ENCODE assay signal across 8 cellular contexts in the genomic region with DNA sequence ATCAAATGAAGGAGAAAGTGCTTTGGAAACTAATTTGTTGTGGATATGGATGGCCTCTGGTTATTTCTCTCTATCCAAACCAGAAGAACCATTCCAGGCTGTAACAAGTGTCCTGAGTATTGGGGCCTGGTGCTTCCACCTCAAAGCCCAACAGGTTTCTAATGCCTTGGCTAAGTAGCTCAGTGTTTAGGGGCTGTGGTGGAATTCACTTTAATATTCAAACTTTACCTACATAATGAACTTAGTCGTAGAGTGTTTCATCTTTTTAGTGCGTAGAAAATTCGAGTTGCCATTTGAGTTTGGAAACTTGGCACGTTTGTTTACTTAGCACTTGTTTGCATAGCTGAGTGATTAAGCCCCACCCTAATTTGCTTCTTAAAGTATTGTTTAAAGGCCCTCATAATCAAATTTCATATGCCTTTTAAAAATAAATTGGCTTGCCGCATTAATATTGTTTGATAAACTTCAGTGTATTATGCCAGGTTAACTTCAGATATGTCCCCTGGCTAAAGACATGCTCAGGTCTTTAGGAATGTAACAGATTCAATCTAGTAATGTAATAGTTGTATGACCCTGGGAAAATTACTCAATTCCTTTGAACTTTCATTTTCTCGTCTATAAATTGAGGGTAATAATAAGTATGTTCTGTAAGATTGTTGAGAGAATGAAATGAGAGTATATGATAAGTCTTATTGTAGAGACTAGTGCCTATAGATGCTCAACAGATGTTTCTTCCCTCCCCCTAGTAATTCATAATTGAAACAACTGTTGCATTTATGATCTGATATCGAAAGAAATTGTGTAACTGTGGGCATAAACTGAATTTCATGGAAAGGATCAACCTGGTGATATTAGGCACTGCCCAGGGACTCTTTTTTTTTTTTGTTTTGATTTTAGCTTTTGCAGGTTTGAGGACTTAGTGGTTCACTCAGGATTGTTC. TPM values are rescaled to one million over a fixed set of nuclear protein-coding genes. Genes with fewer than 3 reads are reported as not detected.
DNase-seq lines count a peak whose midpoint lies in the region; ATAC-seq, FAIRE-seq and TF ChIP-seq lines count a peak whose summit lies in the region.

No MANE protein-coding gene starts in this region.

- H3K4me3 ChIP-seq in A549 = peak overlapping the region; percentile 98
- peak overlapping the region; percentile 98 for H3K4me3 ChIP-seq in HUES64 (ENCODE audit: low read length)
- H3K4me3 ChIP-seq in cardiac fibroblast (replicated peaks in 1 of 2; ENCODE audit: low read depth in 2 of 2, low read length in 2 of 2) = peak overlapping the region; percentile 78 to 79
- H3K4me3 ChIP-seq in muscle layer of colon (ENCODE audit: low read depth in 1 of 2, low read length in 2 of 2) = peak overlapping the region; percentile 63 to 88

- H3K27ac ChIP-seq in A549 = peak overlapping the region; percentile 96 to 99; a peak in 5 of 6 replicates
- no peak overlapping the region for H3K27ac ChIP-seq in HUES64 (ENCODE audit: low read depth, low read length)
- peak overlapping the region; percentile 46 for H3K27ac ChIP-seq in muscle layer of colon (ENCODE audit: low read depth, low read length)

- H3K9me3 ChIP-seq in A549 = no peaks in the 10 kb centered on the region
- H3K9me3 ChIP-seq in HUES64 (ENCODE audit: insufficient read depth, low read depth, low read length) = no peaks in the 10 kb centered on the region
- no peaks in the 10 kb centered on the region for H3K9me3 ChIP-seq in muscle layer of colon (ENCODE audit: low read length)

- TF ChIP-seq RAD21 in A549 (conservative IDR thresholded peaks at IDR 0.05 in 1 of 2, IDR thresholded peaks at IDR 0.05 in 1 of 2) = no peak

- no peaks in the 10 kb centered on the region for H3K27me3 ChIP-seq in HUES64 (ENCODE audit: insufficient read depth, low read length)
- no peaks in the 10 kb centered on the region for H3K27me3 ChIP-seq in muscle layer of colon (ENCODE audit: control insufficient read depth in 1 of 2, insufficient read depth in 2 of 2, low read length in 2 of 2)

- H3K4me2 ChIP-seq in A549 = peak overlapping the region; percentile 94

- TF ChIP-seq CTCF in A549 (IDR thresholded peaks at IDR 0.05) = no peak
- TF ChIP-seq CTCF in cardiac fibroblast (IDR thresholded peaks at IDR 0.05; ENCODE audit: low read depth, low read length) = no peak

- no peak for TF ChIP-seq EP300 in A549 (IDR thresholded peaks at IDR 0.05)

- peak in 1 of 2 experiments; percentile 22; a peak in 2 of 6 replicates for ATAC-seq in A549

- POLR2A ChIA-PET in A549 (lab: Yijun Ruan, JAX) = no interaction called here

- CTCF ChIA-PET in A549 (lab: Yijun Ruan, JAX) = interaction anchor here (0.8 kb wide), 1 partner anchor 10 kb away, joined by 3 read pairs; no protein-coding TSS in a partner anchor

- no peak for FAIRE-seq in A549 (lab: Jason Lieb, UNC)

- no peak for TF ChIP-seq POLR2A in A549 (IDR thresholded peaks at IDR 0.05; ENCODE audit: low read length)

- 54% methylated on average over 7 of the region's 7 CpGs for WGBS in A549 (ENCODE audit: missing lambda C conversion rate)
- WGBS in HUES64 = 84% methylated on average over 7 of the region's 7 CpGs

- DNase-seq in A549 (ENCODE audit: low read depth in 1 of 2, low spot score in 1 of 2) = no peak
- DNase-seq in cardiac fibroblast (ENCODE audit: low read depth in 2 of 2) = peak in 1 of 2 donors; percentile 5
- DNase-seq in GM19240 (ENCODE audit: insufficient read length, low spot score) = no peak
- no peak for DNase-seq in DMS153 treated with DMSO at 0.1 percent for 48 hours (lab: John Stamatoyannopoulos, UW; ENCODE audit: unreplicated experiment)
- DNase-seq in midbrain (lab: John Stamatoyannopoulos, UW) = no peak
- DNase-seq in hypothalamus (lab: John Stamatoyannopoulos, UW) = no peak

- no peaks in the 10 kb centered on the region for H3K36me3 ChIP-seq in HUES64 (ENCODE audit: insufficient read depth, low read length)
- no peaks in the 10 kb centered on the region for H3K36me3 ChIP-seq in muscle layer of colon (ENCODE audit: insufficient read depth, low read length)

- H3K4me1 ChIP-seq in A549 (peaks cover 14% of the 10 kb centered on the region), HUES64 (ENCODE audit: insufficient read depth, low read length) (no peaks in the 10 kb centered on the region), muscle layer of colon (ENCODE audit: insufficient read depth, low read length) (peaks cover 21% of the 10 kb centered on the region)

- H3K9ac ChIP-seq in HUES64 (ENCODE audit: low read depth, low read length) (no peak overlapping the region), muscle layer of colon (ENCODE audit: low read length) (peak overlapping the region; percentile 83)

TF ChIP-seq in A549, 52 proteins besides CTCF, POLR2A, EP300 and RAD21:
- TF ChIP-seq HEYL (CRISPR knock-in tag; IDR thresholded peaks at IDR 0.05) (no peak), NPAS2 (CRISPR knock-in tag; IDR thresholded peaks at IDR 0.05; ENCODE audit: borderline replicate concordance) (no peak), KDM5A (IDR thresholded peaks at IDR 0.05) (no peak), ZC3H11A (IDR thresholded peaks at IDR 0.05) (no peak), RFX5 (IDR thresholded peaks at IDR 0.05) (no peak), MAZ (IDR thresholded peaks at IDR 0.05; ENCODE audit: borderline replicate concordance, low read depth, low read length) (no peak), TFCP2L1 (CRISPR knock-in tag; IDR thresholded peaks at IDR 0.05) (no peak)
- TF ChIP-seq, protein P1, sequence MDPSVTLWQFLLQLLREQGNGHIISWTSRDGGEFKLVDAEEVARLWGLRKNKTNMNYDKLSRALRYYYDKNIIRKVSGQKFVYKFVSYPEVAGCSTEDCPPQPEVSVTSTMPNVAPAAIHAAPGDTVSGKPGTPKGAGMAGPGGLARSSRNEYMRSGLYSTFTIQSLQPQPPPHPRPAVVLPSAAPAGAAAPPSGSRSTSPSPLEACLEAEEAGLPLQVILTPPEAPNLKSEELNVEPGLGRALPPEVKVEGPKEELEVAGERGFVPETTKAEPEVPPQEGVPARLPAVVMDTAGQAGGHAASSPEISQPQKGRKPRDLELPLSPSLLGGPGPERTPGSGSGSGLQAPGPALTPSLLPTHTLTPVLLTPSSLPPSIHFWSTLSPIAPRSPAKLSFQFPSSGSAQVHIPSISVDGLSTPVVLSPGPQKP (IDR thresholded peaks at IDR 0.05; ENCODE audit: low read depth, low read length) = no peak
- TF ChIP-seq, protein P2, sequence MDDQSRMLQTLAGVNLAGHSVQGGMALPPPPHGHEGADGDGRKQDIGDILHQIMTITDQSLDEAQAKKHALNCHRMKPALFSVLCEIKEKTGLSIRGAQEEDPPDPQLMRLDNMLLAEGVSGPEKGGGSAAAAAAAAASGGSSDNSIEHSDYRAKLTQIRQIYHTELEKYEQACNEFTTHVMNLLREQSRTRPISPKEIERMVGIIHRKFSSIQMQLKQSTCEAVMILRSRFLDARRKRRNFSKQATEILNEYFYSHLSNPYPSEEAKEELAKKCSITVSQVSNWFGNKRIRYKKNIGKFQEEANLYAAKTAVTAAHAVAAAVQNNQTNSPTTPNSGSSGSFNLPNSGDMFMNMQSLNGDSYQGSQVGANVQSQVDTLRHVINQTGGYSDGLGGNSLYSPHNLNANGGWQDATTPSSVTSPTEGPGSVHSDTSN (IDR thresholded peaks at IDR 0.05) = no peak
- TF ChIP-seq, protein P3, sequence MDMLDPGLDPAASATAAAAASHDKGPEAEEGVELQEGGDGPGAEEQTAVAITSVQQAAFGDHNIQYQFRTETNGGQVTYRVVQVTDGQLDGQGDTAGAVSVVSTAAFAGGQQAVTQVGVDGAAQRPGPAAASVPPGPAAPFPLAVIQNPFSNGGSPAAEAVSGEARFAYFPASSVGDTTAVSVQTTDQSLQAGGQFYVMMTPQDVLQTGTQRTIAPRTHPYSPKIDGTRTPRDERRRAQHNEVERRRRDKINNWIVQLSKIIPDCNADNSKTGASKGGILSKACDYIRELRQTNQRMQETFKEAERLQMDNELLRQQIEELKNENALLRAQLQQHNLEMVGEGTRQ (IDR thresholded peaks at IDR 0.05) = no peak

RNA-seq across cellular contexts. Expression of a gene that starts 1.6 kb away (rescaled TPM):
- polyA plus RNA-seq in A549 (2011; rRNA removed) (4.7 and 6.9 TPM in 2 replicates), A549 (2017; fragmentation: RNase III; extraction: RNeasy Plus Mini Kit Qiagen cat#74134 plus additional on column Dnase treatment) (2.2 to 4.1 TPM (median 3.1 TPM) in 3 replicates)
- polyA plus RNA-seq in A549 (2012; cell fraction: cytosol; rRNA removed) = 2.1 and 3.7 TPM in 2 replicates
- 2.1 and 2.3 TPM in 2 replicates for polyA plus RNA-seq in A549 (2012; cell fraction: nucleus; rRNA removed)
- polyA minus RNA-seq in A549 (2011; rRNA and poly(A)+ RNA removed) = 10.8 and 15.5 TPM in 2 replicates
- polyA plus RNA-seq in HUES64 (2013, experiment 1 of 2) = 4.2 TPM
- polyA plus RNA-seq in HUES64 (2013, experiment 2 of 2) = 8.1 TPM

RNA-seq across cellular contexts. Expression of a gene that starts 39.6 kb away (rescaled TPM):
- 13.6 and 17.5 TPM in 2 replicates for polyA plus RNA-seq in A549 (2011; rRNA removed)
- polyA plus RNA-seq in A549 (2012; cell fraction: cytosol; rRNA removed) = 7.6 and 9.4 TPM in 2 replicates
- polyA plus RNA-seq in A549 (2012; cell fraction: nucleus; rRNA removed) = 5.8 and 7.0 TPM in 2 replicates
- 17.5 to 19.0 TPM (median 18.4 TPM) in 3 replicates for polyA plus RNA-seq in A549 (2017; fragmentation: RNase III; extraction: RNeasy Plus Mini Kit Qiagen cat#74134 plus additional on column Dnase treatment)
- 10.2 and 10.9 TPM in 2 replicates for polyA minus RNA-seq in A549 (2011; rRNA and poly(A)+ RNA removed)
- 33.8 TPM for polyA plus RNA-seq in HUES64 (2013, experiment 1 of 2)
- 28.8 TPM for polyA plus RNA-seq in HUES64 (2013, experiment 2 of 2)
